8 cellular contexts compared by ENCODE assay signal in genomic region chr2:236167297-236168109, GRCh38. TPM values are rescaled to one million over a fixed set of nuclear protein-coding genes. Genes with fewer than 3 reads are reported as not detected.
A peak's percentile ranks its signal among the peaks of the same experiment; 100 is the strongest.
DNase-seq lines count a peak whose midpoint lies in the region; ATAC-seq and TF ChIP-seq lines count a peak whose summit lies in the region.

No MANE protein-coding gene starts in this region.

- H2AK5ac ChIP-seq in neuronal stem cell (ENCODE audit: low read depth, low read length), result no peak overlapping the region

- BruUV-seq in Calu3 (replicated peaks; lab: Mats Ljungman, UMichigan), result no TSS peak

- peaks cover 13 to 42% of the 10 kb centered on the region in 2 donors for H3K4me1 ChIP-seq in neuronal stem cell (ENCODE audit: control insufficient read depth in 2 of 2, insufficient read depth in 1 of 2, low read depth in 1 of 2, low read length in 2 of 2)

- no peaks in the 10 kb centered on the region for H3K4me1 Mint-ChIP-seq in Calu3 (ENCODE audit: low read depth, unreplicated experiment)
- H3K4me1 Mint-ChIP-seq in T-helper 2 cell treated with Interferon-gamma antibody and Interleukin-4, amounts not matched to agents 5 μg/mL and 100 μg/mL, for 36 hours (ENCODE audit: low read depth), result peaks cover 2% of the 10 kb centered on the region
- peaks cover 15% of the 10 kb centered on the region for H3K4me1 Mint-ChIP-seq in activated naive CD8-positive, alpha-beta T cell treated with anti-CD3 and anti-CD28 coated beads for 36 hours

- H3K4me3 Mint-ChIP-seq in Calu3 (ENCODE audit: low read depth, unreplicated experiment), result peak overlapping the region; percentile 93
- H3K4me3 Mint-ChIP-seq in T-helper 2 cell treated with Interferon-gamma antibody and Interleukin-4, amounts not matched to agents 5 μg/mL and 100 μg/mL, for 36 hours, result no peak overlapping the region
- H3K4me3 Mint-ChIP-seq in activated naive CD8-positive, alpha-beta T cell treated with anti-CD3 and anti-CD28 coated beads for 36 hours, result no peak overlapping the region

- no CpG with 5 or more reads among the region's 112 CpGs for WGBS in neuronal stem cell (ENCODE audit: extremely low coverage in 2 of 2, insufficient read length in 2 of 2, insufficient replicate concordance in 1 of 2), 2 donors

- no peaks in the 10 kb centered on the region for H3K9me3 Mint-ChIP-seq in Calu3 (ENCODE audit: low read depth, unreplicated experiment)
- H3K9me3 Mint-ChIP-seq in T-helper 2 cell treated with Interferon-gamma antibody and Interleukin-4, amounts not matched to agents 5 μg/mL and 100 μg/mL, for 36 hours, result no peaks in the 10 kb centered on the region
- peaks cover 2% of the 10 kb centered on the region for H3K9me3 Mint-ChIP-seq in activated naive CD8-positive, alpha-beta T cell treated with anti-CD3 and anti-CD28 coated beads for 36 hours

- no peaks in the 10 kb centered on the region for H3K9me3 ChIP-seq in neuronal stem cell (replicated peaks in 1 of 2; ENCODE audit: control insufficient read depth in 2 of 2, insufficient read depth in 1 of 2, low read depth in 1 of 2, low read length in 2 of 2)

- TF ChIP-seq POLR2A in erythroblast (IDR thresholded peaks at IDR 0.05; ENCODE audit: low read length), result no peak

- H4K8ac ChIP-seq in neuronal stem cell (ENCODE audit: low read depth, low read length), result no peak overlapping the region

- H3K79me1 ChIP-seq in neuronal stem cell (ENCODE audit: low read depth, low read length), result peaks cover 2% of the 10 kb centered on the region

- H3K36me3 Mint-ChIP-seq in Calu3 (ENCODE audit: insufficient read depth, unreplicated experiment), result peaks cover 30% of the 10 kb centered on the region
- H3K36me3 Mint-ChIP-seq in T-helper 2 cell treated with Interferon-gamma antibody and Interleukin-4, amounts not matched to agents 5 μg/mL and 100 μg/mL, for 36 hours (ENCODE audit: low read depth), result peaks cover 4% of the 10 kb centered on the region
- H3K36me3 Mint-ChIP-seq in activated naive CD8-positive, alpha-beta T cell treated with anti-CD3 and anti-CD28 coated beads for 36 hours, result peaks cover 2% of the 10 kb centered on the region

- no peak overlapping the region for H4K91ac ChIP-seq in neuronal stem cell (ENCODE audit: low read depth, low read length, poor library complexity)

- peak overlapping the region; percentile 32 for H3K14ac ChIP-seq in neuronal stem cell (ENCODE audit: low read length)

- no peak overlapping the region for H2AFZ ChIP-seq in neuronal stem cell (ENCODE audit: low read length)

- ATAC-seq in HG03045 (IDR thresholded peaks at IDR 0.05; ENCODE audit: unreplicated experiment), result no peak

- peaks cover 0 to 100% (median 71%) of the 10 kb centered on the region in 3 experiments for H3K27me3 ChIP-seq in neuronal stem cell (ENCODE audit: control insufficient read depth in 3 of 3, insufficient read depth in 3 of 3, low read depth in 1 of 3, low read length in 3 of 3)

- H3K4me2 ChIP-seq in neuronal stem cell (ENCODE audit: insufficient read depth, low read length, poor library complexity, severe bottlenecking), result peak overlapping the region; percentile 97

- DNase-seq in Calu3 (peak; percentile 53), NCI-H1105 treated with DMSO at 0.1 percent for 48 hours (lab: John Stamatoyannopoulos, UW) (peak; percentile 32), erythroblast (lab: John Stamatoyannopoulos, UW) (peak; percentile 28 to 36), neuronal stem cell (ENCODE audit: low spot score) (peak; percentile 61), cerebellar cortex (ENCODE audit: low spot score) (no peak)
- no peak for DNase-seq in T-helper 2 cell treated with Interferon-gamma antibody and Interleukin-4, amounts not matched to agents 5 μg/mL and 100 μg/mL, for 36 hours (ENCODE audit: low spot score)
- no peak for DNase-seq in activated naive CD8-positive, alpha-beta T cell treated with anti-CD3 and anti-CD28 coated beads for 36 hours

- peak overlapping the region; percentile 49 for H2BK15ac ChIP-seq in neuronal stem cell (ENCODE audit: low read length)

- H2BK120ac ChIP-seq in neuronal stem cell (ENCODE audit: low read depth, low read length), result no peak overlapping the region

- H3K36me3 ChIP-seq in neuronal stem cell (replicated peaks in 1 of 2; ENCODE audit: control insufficient read depth in 2 of 2, insufficient read depth in 2 of 2, low read length in 2 of 2), result peaks cover 0 to 46% of the 10 kb centered on the region in 2 donors

- H3K4ac ChIP-seq in neuronal stem cell (ENCODE audit: low read length), result no peak overlapping the region

- CTCF ChIA-PET in Calu3 (lab: Charles Lee), result no interaction called here

- TF ChIP-seq CTCF in Calu3 (IDR thresholded peaks at IDR 0.05; ENCODE audit: unreplicated experiment), result peak; percentile 31

- H3K18ac ChIP-seq in neuronal stem cell (ENCODE audit: low read length), result peak overlapping the region; percentile 93

- H3K27ac Mint-ChIP-seq in Calu3 (ENCODE audit: unreplicated experiment), result no peak overlapping the region
- no peak overlapping the region for H3K27ac Mint-ChIP-seq in T-helper 2 cell treated with Interferon-gamma antibody and Interleukin-4, amounts not matched to agents 5 μg/mL and 100 μg/mL, for 36 hours
- no peak overlapping the region for H3K27ac Mint-ChIP-seq in activated naive CD8-positive, alpha-beta T cell treated with anti-CD3 and anti-CD28 coated beads for 36 hours

- H2BK12ac ChIP-seq in neuronal stem cell (ENCODE audit: low read length), result peak overlapping the region; percentile 35

- H3K23ac ChIP-seq in neuronal stem cell (ENCODE audit: low read depth, low read length, poor library complexity), result peak overlapping the region; percentile 87

- H3K27me3 Mint-ChIP-seq in Calu3 (ENCODE audit: unreplicated experiment), result no peaks in the 10 kb centered on the region
- peaks cover 66% of the 10 kb centered on the region for H3K27me3 Mint-ChIP-seq in T-helper 2 cell treated with Interferon-gamma antibody and Interleukin-4, amounts not matched to agents 5 μg/mL and 100 μg/mL, for 36 hours (ENCODE audit: low read depth)
- peaks cover 67% of the 10 kb centered on the region for H3K27me3 Mint-ChIP-seq in activated naive CD8-positive, alpha-beta T cell treated with anti-CD3 and anti-CD28 coated beads for 36 hours

- H2BK5ac ChIP-seq in neuronal stem cell (ENCODE audit: low read length), result no peak overlapping the region

- intact Hi-C loops in Calu3 (cut with micrococcal nuclease; ENCODE audit: unreplicated experiment), result no loop called here

- H3K9ac ChIP-seq in neuronal stem cell (ENCODE audit: low read depth, low read length, poor library complexity), result peak overlapping the region; percentile 86

- H3K27ac ChIP-seq in neuronal stem cell (replicated peaks; ENCODE audit: low read length), result no peak overlapping the region

- peak overlapping the region; percentile 78 to 95 for H3K4me3 ChIP-seq in neuronal stem cell (ENCODE audit: low read length in 2 of 2)

RNA-seq across cellular contexts. Expression of gene GBX2, which starts 0.7 kb away (rescaled TPM):
- total RNA-seq in Calu3 (2022), result 2.2 and 2.4 TPM in 2 replicates
- 0.24 TPM for polyA plus RNA-seq in neuronal stem cell (2013, experiment 1 of 2)
- polyA plus RNA-seq in neuronal stem cell (2013, experiment 2 of 2), result 0.37 TPM
- total RNA-seq in activated naive CD8-positive, alpha-beta T cell treated with anti-CD3 and anti-CD28 coated beads for 36 hours, result not detected

Comparison
In these comparisons a context has a peak if more than half of its experiments do, and no peak if none do; other contexts are left out.
1. DNase-seq: peak in Calu3 (single experiment), NCI-H1105 treated with DMSO at 0.1 percent for 48 hours (single experiment), erythroblast (2 of 2) and neuronal stem cell (single experiment); none in T-helper 2 cell treated with Interferon-gamma antibody and Interleukin-4, amounts not matched to agents 5 μg/mL and 100 μg/mL, for 36 hours (single experiment), activated naive CD8-positive, alpha-beta T cell treated with anti-CD3 and anti-CD28 coated beads for 36 hours (single experiment) and cerebellar cortex (single experiment).